Comparison of ENCODE assay signal across 21 cellular contexts in the genomic region with DNA sequence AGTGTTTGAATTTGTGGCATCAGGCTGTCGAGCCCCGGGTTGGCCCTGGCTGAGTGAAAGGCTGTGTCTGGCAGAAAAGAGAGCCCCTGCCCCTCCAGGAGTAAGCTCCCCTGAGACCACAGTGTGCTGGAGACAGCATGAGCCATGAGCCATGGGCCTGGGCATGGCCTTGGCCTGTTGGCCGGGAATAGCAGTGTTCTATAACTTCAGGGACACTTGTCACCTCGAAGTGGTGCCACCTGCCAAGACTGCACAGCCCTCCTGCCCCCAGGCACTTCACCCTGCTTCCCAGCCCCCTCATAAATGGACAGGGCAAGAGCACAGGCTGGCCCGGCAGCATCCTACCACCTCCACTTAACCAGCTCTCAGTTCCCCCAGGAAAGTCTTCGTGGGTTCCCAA. TPM values are rescaled to one million over a fixed set of nuclear protein-coding genes. Genes with fewer than 3 reads are reported as not detected.
DNase-seq lines count a peak whose midpoint lies in the region; ATAC-seq and TF ChIP-seq lines count a peak whose summit lies in the region.
"Had no signal": no experiment of that assay in that cellular context is flagged by ENCODE, and none has a peak within 500 bp of the region (broad histone marks: within the 10 kb centered on the region; RNA-seq: fewer than 3 reads in every experiment).

No MANE protein-coding gene starts in this region.

- POLR2A ChIA-PET in activated naive CD8-positive, alpha-beta T cell treated with anti-CD3 and anti-CD28 coated beads, Interleukin-2, amount 10 ng/mL, durations not matched to agents 7 days and 5 days (lab: Charles Lee): interaction anchor here (0.6 kb wide), 1 partner anchor 437 kb away, joined by 3 read pairs; no protein-coding TSS in a partner anchor
- POLR2A ChIA-PET in PC-3 (lab: Charles Lee; ENCODE audit: unreplicated experiment): no interaction called here

- no peak for DNase-seq in stimulated activated naive CD8-positive, alpha-beta T cell treated with anti-CD3 and anti-CD28 coated beads, Interleukin-15, amount 100 ng/mL, for 72 hours
- no peak for DNase-seq in stimulated activated naive CD8-positive, alpha-beta T cell treated with anti-CD3 and anti-CD28 coated beads, Interleukin-15, Interleukin-2, amounts not matched to agents 100 U/mL and 50 U/mL, for 24 hours
- DNase-seq in activated naive CD8-positive, alpha-beta T cell treated with anti-CD3 and anti-CD28 coated beads, Interleukin-2, amount 10 ng/mL, durations not matched to agents 7 days and 5 days: no peak
- no peak for DNase-seq in lower lobe of right lung
- DNase-seq in activated CD8-positive, alpha-beta memory T cell treated with anti-CD3 and anti-CD28 coated beads, Interleukin-2, amount 50 U/mL, for 48 hours: no peak
- no peak for DNase-seq in PC-3
- no peak for DNase-seq in NK-92 treated with Interleukin-12 subunit alpha and Interleukin-12 subunit beta, amount 100 ng/mL, for 24 hours (lab: John Stamatoyannopoulos, UW)
- no peak for DNase-seq in uterus
- DNase-seq: adrenal gland, H9, midbrain, NCI-H1417, NCI-H524, nucleus accumbens, retina, SHP77 treated with DMSO at 0.1 percent for 48 hours, T-helper 1 cell had no signal

- TF ChIP-seq CTCF in lower lobe of right lung (IDR thresholded peaks at IDR 0.05): no peak
- no peak for TF ChIP-seq CTCF in PC-3 (conservative IDR thresholded peaks at IDR 0.05; ENCODE audit: low read depth, low read length)
- no peak for TF ChIP-seq CTCF in uterus (IDR thresholded peaks at IDR 0.05)

- no peaks in the 10 kb centered on the region for H3K9me3 Mint-ChIP-seq in stimulated activated naive CD8-positive, alpha-beta T cell treated with anti-CD3 and anti-CD28 coated beads, Interleukin-15, amount 100 ng/mL, for 72 hours
- H3K9me3 Mint-ChIP-seq in activated naive CD8-positive, alpha-beta T cell treated with anti-CD3 and anti-CD28 coated beads, Interleukin-2, amount 10 ng/mL, durations not matched to agents 7 days and 5 days: no peaks in the 10 kb centered on the region
- H3K9me3 Mint-ChIP-seq: activated T-helper 1 cell treated with anti-CD3 and anti-CD28 coated beads, Interleukin-12 subunit alpha, Interleukin-12 subunit beta, Interleukin-2, Interleukin-4 antibody, amounts not matched to agents 30 ng/mL and 10 ng/mL and 1 ng/mL, durations not matched to agents 14 hours and 24 hours and 36 hours; H9 had no signal

- H3K27ac Mint-ChIP-seq in stimulated activated naive CD8-positive, alpha-beta T cell treated with anti-CD3 and anti-CD28 coated beads, Interleukin-15, amount 100 ng/mL, for 72 hours: peak overlapping the region; percentile 31 to 67
- H3K27ac Mint-ChIP-seq in activated naive CD8-positive, alpha-beta T cell treated with anti-CD3 and anti-CD28 coated beads, Interleukin-2, amount 10 ng/mL, durations not matched to agents 7 days and 5 days: peak overlapping the region; percentile 37
- H3K27ac Mint-ChIP-seq: activated T-helper 1 cell treated with anti-CD3 and anti-CD28 coated beads, Interleukin-12 subunit alpha, Interleukin-12 subunit beta, Interleukin-2, Interleukin-4 antibody, amounts not matched to agents 30 ng/mL and 10 ng/mL and 1 ng/mL, durations not matched to agents 14 hours and 24 hours and 36 hours had no signal

- TF ChIP-seq POLR2A in uterus (IDR thresholded peaks at IDR 0.05): no peak

- H3K4me3 ChIP-seq in lower lobe of right lung (no peak overlapping the region), PC-3 (ENCODE audit: low read length) (no peak overlapping the region), uterus (no peak overlapping the region)
- H3K4me3 ChIP-seq: adrenal gland, cardiac muscle cell, thyroid gland had no signal

- no peaks in the 10 kb centered on the region for H3K79me2 ChIP-seq in PC-3 (ENCODE audit: low read length)

- H3K4me1 ChIP-seq in lower lobe of right lung: peaks cover 60% of the 10 kb centered on the region
- peaks cover 3% of the 10 kb centered on the region for H3K4me1 ChIP-seq in PC-3 (ENCODE audit: insufficient read depth, low read length)
- H3K4me1 ChIP-seq in uterus: peaks cover 12 to 14% of the 10 kb centered on the region in 2 donors

- no peak overlapping the region for H3K4me3 Mint-ChIP-seq in stimulated activated naive CD8-positive, alpha-beta T cell treated with anti-CD3 and anti-CD28 coated beads, Interleukin-15, amount 100 ng/mL, for 72 hours
- no peak overlapping the region for H3K4me3 Mint-ChIP-seq in activated naive CD8-positive, alpha-beta T cell treated with anti-CD3 and anti-CD28 coated beads, Interleukin-2, amount 10 ng/mL, durations not matched to agents 7 days and 5 days
- H3K4me3 Mint-ChIP-seq: activated T-helper 1 cell treated with anti-CD3 and anti-CD28 coated beads, Interleukin-12 subunit alpha, Interleukin-12 subunit beta, Interleukin-2, Interleukin-4 antibody, amounts not matched to agents 30 ng/mL and 10 ng/mL and 1 ng/mL, durations not matched to agents 14 hours and 24 hours and 36 hours; H9 had no signal

- no peak for ATAC-seq in stimulated activated naive CD8-positive, alpha-beta T cell treated with anti-CD3 and anti-CD28 coated beads, Interleukin-15, amount 100 ng/mL, for 72 hours
- no peak for ATAC-seq in stimulated activated naive CD8-positive, alpha-beta T cell treated with anti-CD3 and anti-CD28 coated beads, Interleukin-15, Interleukin-2, amounts not matched to agents 100 U/mL and 50 U/mL, for 24 hours
- no peak for ATAC-seq in activated naive CD8-positive, alpha-beta T cell treated with anti-CD3 and anti-CD28 coated beads, Interleukin-2, amount 10 ng/mL, durations not matched to agents 7 days and 5 days (ENCODE audit: low read depth)
- no peak for ATAC-seq in lower lobe of right lung
- no peak for ATAC-seq in PC-3
- ATAC-seq: esophagus mucosa had no signal

- H3K9me2 ChIP-seq in PC-3 (replicated peaks; ENCODE audit: low read length): no peaks in the 10 kb centered on the region

- H3K4me2 ChIP-seq in PC-3 (ENCODE audit: low read length): no peak overlapping the region

- H3K27me3 Mint-ChIP-seq in stimulated activated naive CD8-positive, alpha-beta T cell treated with anti-CD3 and anti-CD28 coated beads, Interleukin-15, amount 100 ng/mL, for 72 hours: no peaks in the 10 kb centered on the region
- H3K27me3 Mint-ChIP-seq in activated naive CD8-positive, alpha-beta T cell treated with anti-CD3 and anti-CD28 coated beads, Interleukin-2, amount 10 ng/mL, durations not matched to agents 7 days and 5 days: no peaks in the 10 kb centered on the region

- no peak overlapping the region for H3K9ac ChIP-seq in PC-3 (ENCODE audit: low read length)

- peaks cover 91% of the 10 kb centered on the region for H3K4me1 Mint-ChIP-seq in stimulated activated naive CD8-positive, alpha-beta T cell treated with anti-CD3 and anti-CD28 coated beads, Interleukin-15, amount 100 ng/mL, for 72 hours
- peaks cover 29% of the 10 kb centered on the region for H3K4me1 Mint-ChIP-seq in activated naive CD8-positive, alpha-beta T cell treated with anti-CD3 and anti-CD28 coated beads, Interleukin-2, amount 10 ng/mL, durations not matched to agents 7 days and 5 days

- no TSS peak for BruUV-seq in PC-3 (replicated peaks; lab: Mats Ljungman, UMichigan)

- H4K20me1 ChIP-seq in PC-3 (ENCODE audit: low read length): no peaks in the 10 kb centered on the region

- no peaks in the 10 kb centered on the region for H3K27me3 ChIP-seq in lower lobe of right lung (ENCODE audit: low read depth)
- no peaks in the 10 kb centered on the region for H3K27me3 ChIP-seq in PC-3 (ENCODE audit: low read length)
- H3K27me3 ChIP-seq in uterus: no peaks in the 10 kb centered on the region
- H3K27me3 ChIP-seq: adrenal gland, cardiac muscle cell, thyroid gland had no signal

- intact Hi-C loops in lower lobe of right lung (cut with DNase I): no loop called here
- intact Hi-C loops in PC-3 (cut with micrococcal nuclease): no loop called here
- intact Hi-C loops in uterus (cut with DNase I; ENCODE audit: low total_unique reads): no loop called here

- H2AFZ ChIP-seq in PC-3 (ENCODE audit: low read length): no peak overlapping the region

- peak overlapping the region; percentile 10 for H3K27ac ChIP-seq in lower lobe of right lung
- H3K27ac ChIP-seq in PC-3 (ENCODE audit: low read length): no peak overlapping the region
- H3K27ac ChIP-seq in uterus: no peak overlapping the region
- H3K27ac ChIP-seq: adrenal gland, cardiac muscle cell had no signal

- CTCF ChIA-PET in PC-3 (lab: Charles Lee): no interaction called here

- H3K36me3 ChIP-seq in lower lobe of right lung (peaks cover 44% of the 10 kb centered on the region), PC-3 (ENCODE audit: low read depth, low read length) (no peaks in the 10 kb centered on the region), uterus (no peaks in the 10 kb centered on the region)
- H3K36me3 ChIP-seq: cardiac muscle cell had no signal

- no peaks in the 10 kb centered on the region for H3F3A ChIP-seq in PC-3 (ENCODE audit: low read length, unreplicated experiment)

- H3K9me3 ChIP-seq in lower lobe of right lung: no peaks in the 10 kb centered on the region
- H3K9me3 ChIP-seq in PC-3 (ENCODE audit: low read length): no peaks in the 10 kb centered on the region
- H3K9me3 ChIP-seq in uterus: no peaks in the 10 kb centered on the region
- H3K9me3 ChIP-seq: adrenal gland, thyroid gland had no signal

- H3K36me3 Mint-ChIP-seq in activated naive CD8-positive, alpha-beta T cell treated with anti-CD3 and anti-CD28 coated beads, Interleukin-2, amount 10 ng/mL, durations not matched to agents 7 days and 5 days: peaks cover 7% of the 10 kb centered on the region

RNA-seq across cellular contexts. Expression of gene SUSD2, which starts 20.7 kb away (rescaled TPM):
- 1 to 10 TPM in 1 of 2 experiments, under 1 TPM in 1; 0.94 to 1.2 TPM for total RNA-seq in activated naive CD8-positive, alpha-beta T cell treated with anti-CD3 and anti-CD28 coated beads, Interleukin-2, amount 10 ng/mL, durations not matched to agents 7 days and 5 days
- total RNA-seq in lower lobe of right lung (200 TPM), PC-3 (2014; rRNA removed) (1.3 and 1.6 TPM in 2 replicates), uterus (10 to 100 TPM in 1 of 4 donors, 1 to 10 TPM in 2, under 1 TPM in 1; 0.88 to 17.6 (median 2.8) TPM)

Comparison
In these comparisons a context has a peak if more than half of its experiments do, and no peak if none do; other contexts are left out.
1. RNA of gene SUSD2, which starts 20.7 kb away (total RNA-seq): 200 TPM in lower lobe of right lung (single experiment); 0.88 to 17.6 TPM in uterus, 1.3 to 1.6 TPM in PC-3 and 0.94 to 1.2 TPM in activated naive CD8-positive, alpha-beta T cell treated with anti-CD3 and anti-CD28 coated beads, Interleukin-2, amount 10 ng/mL, durations not matched to agents 7 days and 5 days; every median in the first group is over 10 times any median in the second.